Comparison of ENCODE assay signal across 8 cellular contexts in the genomic region with DNA sequence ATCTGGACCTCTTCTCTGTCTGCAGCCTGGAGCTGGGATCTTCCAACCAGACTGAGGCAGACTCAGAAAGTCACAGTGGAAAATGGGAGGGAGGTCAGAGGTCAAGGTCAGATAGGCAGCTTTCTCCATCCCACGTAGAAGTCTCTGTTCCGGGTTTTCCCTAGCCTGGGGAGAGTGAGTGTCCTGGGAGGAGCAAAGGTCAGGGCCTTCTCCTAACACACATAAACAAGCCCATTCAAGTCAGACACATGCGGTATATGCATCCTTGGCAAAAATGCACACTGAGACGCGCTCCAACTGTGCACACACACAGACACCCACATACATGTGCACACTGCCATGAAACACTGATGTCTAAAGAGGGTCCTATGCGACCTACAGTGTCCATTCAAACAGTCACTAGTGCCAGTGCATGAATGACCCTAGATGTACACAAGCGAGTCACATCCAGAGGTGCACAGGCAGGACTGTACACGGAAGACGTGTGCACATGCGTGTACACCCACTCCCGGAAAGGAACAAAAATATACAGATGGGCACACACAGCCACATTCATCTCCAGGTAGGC. TPM values are rescaled to one million over a fixed set of nuclear protein-coding genes. Genes with fewer than 3 reads are reported as not detected.
DNase-seq lines count a peak whose midpoint lies in the region; ATAC-seq and TF ChIP-seq lines count a peak whose summit lies in the region.

No MANE protein-coding gene starts in this region.

- WGBS in ovary, 3 donors = 1 to 2% (median 2%) methylated on average over 11 of the region's 11 CpGs

- H3K27ac ChIP-seq in A673 (ENCODE audit: low read depth, low read length, poor library complexity, severe bottlenecking) = peak overlapping the region; percentile 75
- H3K27ac ChIP-seq in SJCRH30 = no peak overlapping the region
- peak overlapping the region; percentile 54 to 91 for H3K27ac ChIP-seq in ovary

- intact Hi-C loops in A673 (cut with micrococcal nuclease; ENCODE audit: unreplicated experiment) = no loop called here
- intact Hi-C loops in ovary (cut with DNase I) = loop anchor here in 3 of 4 donors (5.0 kb wide), 2 partner anchors 39 to 49 kb away; partner anchors contain the start of genes WDR82 (in 2 of the 3) and GLYCTK (in 1 of the 3)

- no peak for DNase-seq in A673 (ENCODE audit: low spot score)
- DNase-seq in SJCRH30 = no peak
- DNase-seq in epithelial cell of proximal tubule (ENCODE audit: low read depth) = no peak
- peak in 4 of 5 donors; percentile 59 to 71 (median 68) for DNase-seq in ovary
- no peak for DNase-seq in occipital lobe (lab: John Stamatoyannopoulos, UW)
- DNase-seq in NCI-H226 = no peak

- H3K27me3 ChIP-seq in A673 (replicated peaks; ENCODE audit: insufficient read depth, low read depth, low read length, poor library complexity) = no peaks in the 10 kb centered on the region
- no peaks in the 10 kb centered on the region for H3K27me3 ChIP-seq in SJCRH30
- H3K27me3 ChIP-seq in ovary = no peaks in the 10 kb centered on the region

- H3K9me3 ChIP-seq in A673 (ENCODE audit: low read depth, low read length, poor library complexity, severe bottlenecking) = no peaks in the 10 kb centered on the region
- H3K9me3 ChIP-seq in SJCRH30 (replicated peaks) = no peaks in the 10 kb centered on the region
- no peaks in the 10 kb centered on the region for H3K9me3 ChIP-seq in ovary

- CTCF ChIA-PET in A673 (lab: Charles Lee) = interaction anchor here (0.6 to 1.0 kb wide), 3 partner anchors 18 to 162 kb away, joined by 4 to 9 read pairs (median 5); no protein-coding TSS in a partner anchor

- TSS peak; percentile 77 for BruUV-seq in A673 (replicated peaks; lab: Mats Ljungman, UMichigan)

- ATAC-seq in GM21529 (IDR thresholded peaks at IDR 0.05; ENCODE audit: unreplicated experiment) (peak; percentile 10), HG03571 (IDR thresholded peaks at IDR 0.05; ENCODE audit: unreplicated experiment) (no peak)

- no peak for TF ChIP-seq EP300 in ovary (IDR thresholded peaks at IDR 0.05)

- H3K36me3 ChIP-seq in A673 (ENCODE audit: insufficient read depth, low read length, poor library complexity, severe bottlenecking) = no peaks in the 10 kb centered on the region
- no peaks in the 10 kb centered on the region for H3K36me3 ChIP-seq in SJCRH30
- H3K36me3 ChIP-seq in ovary = no peaks in the 10 kb centered on the region

- TF ChIP-seq CTCF in A673 (conservative IDR thresholded peaks at IDR 0.05; ENCODE audit: low read depth, low read length) (no peak), epithelial cell of proximal tubule (conservative IDR thresholded peaks at IDR 0.05; ENCODE audit: low read depth, low read length) (no peak), ovary (IDR thresholded peaks at IDR 0.05) (no peak)

- H3K4me3 ChIP-seq in A673 (ENCODE audit: low read depth, low read length, poor library complexity, severe bottlenecking) = peak overlapping the region; percentile 75
- H3K4me3 ChIP-seq in SJCRH30 = peak overlapping the region; percentile 76
- H3K4me3 ChIP-seq in epithelial cell of proximal tubule (ENCODE audit: low read depth, low read length) = peak overlapping the region; percentile 96
- peak overlapping the region; percentile 87 for H3K4me3 ChIP-seq in ovary

- TF ChIP-seq POLR2A in ovary (IDR thresholded peaks at IDR 0.05) = no peak

- H3K4me1 ChIP-seq in A673 (ENCODE audit: insufficient read depth, low read length, poor library complexity, severe bottlenecking) (peaks cover 12% of the 10 kb centered on the region), SJCRH30 (peaks cover 12% of the 10 kb centered on the region; the same call in 1 of the 2 replicates), ovary (ENCODE audit: insufficient read depth) (peaks cover 16% of the 10 kb centered on the region)

- POLR2A ChIA-PET in A673 (lab: Charles Lee; ENCODE audit: low non-redundant PET) = interaction anchor here (0.6 kb wide), 1 partner anchor 10 kb away, joined by 3 read pairs; no protein-coding TSS in a partner anchor

RNA-seq across cellular contexts. Expression of gene TWF2, which starts 0.7 kb away (rescaled TPM):
- 18.3 and 21.0 TPM in 2 replicates for total RNA-seq in A673 (2021)
- total RNA-seq in SJCRH30 (2014; rRNA removed; shearing (Covaris generic)) = 32.3 and 32.7 TPM in 2 replicates
- 154 and 189 TPM in 2 replicates for total RNA-seq in epithelial cell of proximal tubule
- 10 to 100 TPM; 34.0 to 56.3 (median 43.3) TPM for total RNA-seq in ovary
- 10 to 100 TPM; 14.3 to 40.7 TPM for polyA plus RNA-seq in ovary
- 24.8 TPM for total RNA-seq in occipital lobe

RNA-seq across cellular contexts. Expression of gene PPM1M, which starts 7.3 kb away (rescaled TPM):
- total RNA-seq in A673 (2021) (3.6 and 5.8 TPM in 2 replicates), epithelial cell of proximal tubule (6.9 and 8.9 TPM in 2 replicates), ovary (10 to 100 TPM; 15.4 to 32.4 (median 23.4) TPM), occipital lobe (7.0 TPM)
- 6.1 and 7.6 TPM in 2 replicates for total RNA-seq in SJCRH30 (2014; rRNA removed; shearing (Covaris generic))
- 10 to 100 TPM; 25.7 to 48.4 TPM for polyA plus RNA-seq in ovary

RNA-seq across cellular contexts. Expression of gene TLR9, which starts 12.8 kb away (rescaled TPM):
- total RNA-seq in A673 (2021) (not detected in 2 replicates), epithelial cell of proximal tubule (not detected in 2 replicates), ovary (1 to 10 TPM in 1 of 7 donors, under 1 TPM in 4, not detected in 2; 0.22 to 1.5 (median 0.74) TPM), occipital lobe (under 0.01 TPM)
- total RNA-seq in SJCRH30 (2014; rRNA removed; shearing (Covaris generic)) = not detected in 2 replicates
- polyA plus RNA-seq in ovary = under 1 TPM; 0.15 to 0.58 TPM

RNA-seq across cellular contexts. Expression of gene WDR82, which starts 40.2 kb away (rescaled TPM):
- total RNA-seq in A673 (2021) = 50.1 and 54.3 TPM in 2 replicates
- 93.9 and 97.1 TPM in 2 replicates for total RNA-seq in SJCRH30 (2014; rRNA removed; shearing (Covaris generic))
- total RNA-seq in epithelial cell of proximal tubule = 38.4 and 61.6 TPM in 2 replicates
- 100 to 1,000 TPM in 2 of 7 donors, 10 to 100 TPM in 5; 36.4 to 104 (median 95.2) TPM for total RNA-seq in ovary
- polyA plus RNA-seq in ovary = 100 to 1,000 TPM in 1 of 2 donors, 10 to 100 TPM in 1; 55.3 to 110 TPM
- total RNA-seq in occipital lobe = 158 TPM

RNA-seq across cellular contexts. Expression of gene ALAS1, which starts 40.3 kb away (rescaled TPM):
- total RNA-seq in A673 (2021) = 52.2 and 58.6 TPM in 2 replicates
- 46.8 and 50.3 TPM in 2 replicates for total RNA-seq in SJCRH30 (2014; rRNA removed; shearing (Covaris generic))
- total RNA-seq in epithelial cell of proximal tubule = 56.3 and 71.5 TPM in 2 replicates
- 10 to 100 TPM; 17.9 to 37.4 (median 25.8) TPM for total RNA-seq in ovary
- polyA plus RNA-seq in ovary = 10 to 100 TPM; 16.1 to 70.1 TPM
- total RNA-seq in occipital lobe = 36.2 TPM

Comparison
In these comparisons a context has a peak if more than half of its experiments do, and no peak if none do; other contexts are left out.
1. DNase-seq: peak in ovary (4 of 5); none in A673 (single experiment), SJCRH30 (0 of 2), epithelial cell of proximal tubule (single experiment), occipital lobe (single experiment) and NCI-H226 (single experiment).
2. Peak in every context shown above with its lines, with median percentiles within 50 percentile points of each other: H3K4me3 ChIP-seq.